In genomic region chr19:18948075-18948975, GRCh38 we compare ENCODE assay signal across 1 cellular context.
TF ChIP-seq lines count a peak whose summit lies in the region.

No MANE protein-coding gene starts in this region.

TF ChIP-seq in H1, 55 proteins besides CTCF, POLR2A, EP300 and RAD21:
- TF ChIP-seq KDM4A (IDR thresholded peaks at IDR 0.05; ENCODE audit: low read depth, low read length, severe bottlenecking): no peak
- no peak for TF ChIP-seq HDAC2 (IDR thresholded peaks at IDR 0.05; ENCODE audit: borderline replicate concordance in 1 of 2, low read depth in 2 of 2, low read length in 2 of 2)
- TF ChIP-seq, protein P1, sequence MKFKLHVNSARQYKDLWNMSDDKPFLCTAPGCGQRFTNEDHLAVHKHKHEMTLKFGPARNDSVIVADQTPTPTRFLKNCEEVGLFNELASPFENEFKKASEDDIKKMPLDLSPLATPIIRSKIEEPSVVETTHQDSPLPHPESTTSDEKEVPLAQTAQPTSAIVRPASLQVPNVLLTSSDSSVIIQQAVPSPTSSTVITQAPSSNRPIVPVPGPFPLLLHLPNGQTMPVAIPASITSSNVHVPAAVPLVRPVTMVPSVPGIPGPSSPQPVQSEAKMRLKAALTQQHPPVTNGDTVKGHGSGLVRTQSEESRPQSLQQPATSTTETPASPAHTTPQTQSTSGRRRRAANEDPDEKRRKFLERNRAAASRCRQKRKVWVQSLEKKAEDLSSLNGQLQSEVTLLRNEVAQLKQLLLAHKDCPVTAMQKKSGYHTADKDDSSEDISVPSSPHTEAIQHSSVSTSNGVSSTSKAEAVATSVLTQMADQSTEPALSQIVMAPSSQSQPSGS (IDR thresholded peaks at IDR 0.05; ENCODE audit: low read length): no peak
